9 cellular contexts compared by ENCODE assay signal in the genomic region with DNA sequence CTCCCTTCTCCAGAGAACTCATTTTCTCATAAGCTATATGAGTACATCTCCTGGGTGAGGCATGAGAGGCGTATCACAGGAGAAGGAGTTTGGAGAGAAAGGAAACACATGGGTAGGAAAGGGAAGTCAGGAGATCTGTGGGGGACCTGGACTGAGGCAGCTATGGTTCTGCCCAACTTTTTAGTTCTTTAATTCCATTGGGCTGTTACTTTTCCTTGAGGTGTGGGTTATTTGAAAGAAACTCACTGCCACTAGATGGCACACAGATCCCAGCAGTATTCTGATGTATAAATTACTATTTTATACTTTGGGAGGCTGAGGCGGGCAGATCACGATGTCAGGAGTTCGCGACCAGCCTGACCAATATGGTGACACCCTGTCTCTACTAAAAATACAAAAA.
DNase-seq lines count a peak whose midpoint lies in the region; ATAC-seq and TF ChIP-seq lines count a peak whose summit lies in the region.
"Had no signal": no experiment of that assay in that cellular context is flagged by ENCODE, and none has a peak within 500 bp of the region (broad histone marks: within the 10 kb centered on the region; RNA-seq: fewer than 3 reads in every experiment).

No MANE protein-coding gene starts in this region.

- no peak overlapping the region for H3K4me3 ChIP-seq in left ventricle myocardium inferior
- H3K4me3 ChIP-seq in heart right ventricle: no peak overlapping the region

- H3K4me3 Mint-ChIP-seq in T-helper 17 cell: no peak overlapping the region

- no peak for DNase-seq in left ventricle myocardium inferior
- DNase-seq in heart right ventricle: no peak
- DNase-seq in T-helper 17 cell: no peak
- peak; percentile 17 for DNase-seq in fibroblast of the conjunctiva (ENCODE audit: low read depth)
- no peak for DNase-seq in activated T-cell treated with anti-CD3 and anti-CD28 coated beads for 4 hours
- no peak for DNase-seq in mesenteric fat pad (ENCODE audit: low spot score)
- DNase-seq in left ventricle myocardium superior: no peak
- DNase-seq: nucleus accumbens had no signal

- H3K4me1 Mint-ChIP-seq in T-helper 17 cell: peaks cover 5% of the 10 kb centered on the region

- 76 to 81% methylated on average over 5 of the region's 5 CpGs for WGBS in heart right ventricle, 2 donors

- peak overlapping the region; percentile 37 for H3K27ac Mint-ChIP-seq in T-helper 17 cell

- H3K9me3 ChIP-seq in left ventricle myocardium inferior (replicated peaks): no peaks in the 10 kb centered on the region
- no peaks in the 10 kb centered on the region for H3K9me3 ChIP-seq in heart right ventricle
- H3K9me3 ChIP-seq in T-helper 17 cell (ENCODE audit: control insufficient read depth, low read length, poor library complexity, severe bottlenecking): no peaks in the 10 kb centered on the region

- no peaks in the 10 kb centered on the region for H3K27me3 Mint-ChIP-seq in T-helper 17 cell

- H3K4me1 ChIP-seq in left ventricle myocardium inferior (no peaks in the 10 kb centered on the region), heart right ventricle (no peaks in the 10 kb centered on the region)

- intact Hi-C loops in left ventricle myocardium inferior (cut with micrococcal nuclease): no loop called here
- intact Hi-C loops in heart right ventricle (cut with DNase I): no loop called here
- intact Hi-C loops in left ventricle myocardium superior (cut with micrococcal nuclease): no loop called here

- H3K27me3 ChIP-seq in left ventricle myocardium inferior (ENCODE audit: low read depth) (no peaks in the 10 kb centered on the region), heart right ventricle (no peaks in the 10 kb centered on the region)

- H3K36me3 ChIP-seq in left ventricle myocardium inferior: no peaks in the 10 kb centered on the region
- peaks cover 0 to 7% (median 0%) of the 10 kb centered on the region in 9 donors for H3K36me3 ChIP-seq in heart right ventricle

- no peak for ATAC-seq in heart right ventricle
- ATAC-seq in T-helper 17 cell: no peak
- no peak for ATAC-seq in left ventricle myocardium superior
- ATAC-seq in HG02970 (IDR thresholded peaks at IDR 0.05; ENCODE audit: low FRiP score, unreplicated experiment): no peak

- peak; percentile 36 for TF ChIP-seq CTCF in left ventricle myocardium inferior (IDR thresholded peaks at IDR 0.05; ENCODE audit: borderline replicate concordance)
- TF ChIP-seq CTCF in heart right ventricle (IDR thresholded peaks at IDR 0.05): peak in 4 of 9 donors; percentile 13 to 30 (median 27)

- H3K27ac ChIP-seq in left ventricle myocardium inferior (replicated peaks): no peak overlapping the region
- H3K27ac ChIP-seq in heart right ventricle: no peak overlapping the region

- no peaks in the 10 kb centered on the region for H3K36me3 Mint-ChIP-seq in T-helper 17 cell (ENCODE audit: low read depth)
